In the genomic region with DNA sequence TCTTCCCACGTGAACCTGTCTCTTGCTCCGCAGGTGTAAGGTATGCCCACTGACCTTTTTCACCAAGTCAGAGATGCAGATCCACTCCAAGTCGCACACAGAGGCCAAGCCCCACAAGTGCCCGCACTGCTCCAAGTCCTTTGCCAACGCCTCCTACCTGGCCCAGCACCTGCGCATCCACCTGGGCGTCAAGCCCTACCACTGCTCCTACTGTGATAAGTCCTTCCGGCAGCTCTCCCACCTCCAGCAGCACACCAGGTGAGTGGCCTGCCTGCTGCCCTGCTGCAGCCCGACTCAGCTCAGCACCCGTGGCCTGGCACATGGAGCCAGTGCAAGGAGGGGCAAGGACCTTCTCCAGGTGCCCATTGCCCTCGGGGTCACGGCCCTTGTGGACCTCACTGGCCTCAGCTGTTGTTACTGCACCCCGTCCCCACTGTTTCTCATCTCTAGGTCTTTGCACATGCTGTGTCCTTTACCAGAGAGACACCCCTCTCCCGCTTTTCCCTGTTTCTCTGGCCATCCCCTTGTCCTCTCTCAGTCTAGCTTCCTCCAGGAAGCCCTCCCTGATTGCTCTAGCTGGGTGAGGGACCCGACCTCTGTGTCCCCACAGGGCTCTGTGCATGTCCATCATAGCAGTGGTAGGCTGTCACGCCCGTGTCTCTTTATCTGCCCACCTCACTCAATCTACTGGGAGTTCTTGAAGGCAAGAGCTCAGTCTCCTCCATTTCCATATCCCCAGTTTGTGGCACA, we compare ENCODE assay signal across 20 cellular contexts. TPM values are rescaled to one million over a fixed set of nuclear protein-coding genes. Genes with fewer than 3 reads are reported as not detected.
DNase-seq lines count a peak whose midpoint lies in the region; ATAC-seq, FAIRE-seq and TF ChIP-seq lines count a peak whose summit lies in the region.
"Had no signal": no experiment of that assay in that cellular context is flagged by ENCODE, and none has a peak within 500 bp of the region (broad histone marks: within the 10 kb centered on the region; RNA-seq: fewer than 3 reads in every experiment).

No MANE protein-coding gene starts in this region.

- H3K79me1 ChIP-seq in mesenchymal stem cell (replicated peaks; ENCODE audit: low read length, poor library complexity, severe bottlenecking): peaks cover 29% of the 10 kb centered on the region

- POLR2A ChIA-PET in K562 (lab: Yijun Ruan, JAX): interaction anchor here (0.7 kb wide), 1 partner anchor 82 kb away, joined by 5 read pairs; no protein-coding TSS in a partner anchor

- H2AK5ac ChIP-seq in mesenchymal stem cell (ENCODE audit: low read length, severe bottlenecking): no peak overlapping the region

- H3K4me1 ChIP-seq in K562 (replicated peaks in 1 of 2; ENCODE audit: control insufficient read depth in 2 of 2, insufficient read depth in 2 of 2, low read length in 2 of 2): peaks cover 0 to 10% of the 10 kb centered on the region in 2 experiments; a peak in 1 of 5 replicates
- no peaks in the 10 kb centered on the region for H3K4me1 ChIP-seq in mesenchymal stem cell (ENCODE audit: control insufficient read depth, insufficient read depth, low read depth, low read length)
- H3K4me1 ChIP-seq in suprapubic skin: peaks cover 10% of the 10 kb centered on the region

- H3K4me3 ChIP-seq in K562: no peak overlapping the region
- no peak overlapping the region for H3K4me3 ChIP-seq in mesenchymal stem cell (ENCODE audit: insufficient read depth in 1 of 2, low read depth in 1 of 2, low read length in 2 of 2)
- H3K4me3 ChIP-seq in suprapubic skin: no peak overlapping the region
- H3K4me3 ChIP-seq: GM23338 had no signal

- no peak overlapping the region for H3K18ac ChIP-seq in mesenchymal stem cell (ENCODE audit: low read depth in 1 of 2, low read length in 2 of 2)

- intact Hi-C loops in K562 (cut with micrococcal nuclease): no loop called here

- no peaks in the 10 kb centered on the region for H3K79me2 ChIP-seq in K562 (ENCODE audit: control insufficient read depth, insufficient read depth, low read length)

- H3K14ac ChIP-seq in mesenchymal stem cell (ENCODE audit: low read length in 2 of 2): no peak overlapping the region

- H3K4me2 ChIP-seq in K562 (ENCODE audit: insufficient read depth, low read length): no peak overlapping the region
- H3K4me2 ChIP-seq in mesenchymal stem cell (ENCODE audit: low read length, poor library complexity, severe bottlenecking): no peak overlapping the region
- H3K4me2 ChIP-seq: GM23338 had no signal

- no peak for TF ChIP-seq POLR2A in K562 (conservative IDR thresholded peaks at IDR 0.05)
- no peak for TF ChIP-seq POLR2A in suprapubic skin (IDR thresholded peaks at IDR 0.05)

- no peak for TF ChIP-seq EP300 in K562 (IDR thresholded peaks at IDR 0.05; ENCODE audit: low read length)
- no peak for TF ChIP-seq EP300 in suprapubic skin (IDR thresholded peaks at IDR 0.05)

- in situ Hi-C loops in K562 (cut with MboI): no loop called here

- BruUV-seq in K562 (replicated peaks; lab: Mats Ljungman, UMichigan): no TSS peak

- WGBS in K562 (ENCODE audit: insufficient coverage, low coverage, missing lambda C conversion rate): 6% methylated on average over 17 of the region's 17 CpGs
- 97% methylated on average over 17 of the region's 17 CpGs for WGBS in mesenchymal stem cell
- WGBS in suprapubic skin: 97% methylated on average over 17 of the region's 17 CpGs

- no peak overlapping the region for H3K9ac ChIP-seq in K562 (ENCODE audit: insufficient read depth in 1 of 2, low read depth in 2 of 2, low read length in 2 of 2)
- no peak overlapping the region for H3K9ac ChIP-seq in mesenchymal stem cell (ENCODE audit: low read length)

- no peak for ATAC-seq in K562
- ATAC-seq in GM18909 (IDR thresholded peaks at IDR 0.05; ENCODE audit: poor library complexity, unreplicated experiment): no peak
- ATAC-seq: GM23338, PC-3 had no signal

- peak overlapping the region; percentile 42 for H4K8ac ChIP-seq in mesenchymal stem cell (ENCODE audit: low read length)

- H2BK15ac ChIP-seq in mesenchymal stem cell (ENCODE audit: low read depth, poor library complexity, severe bottlenecking): no peak overlapping the region

- H2BK5ac ChIP-seq in mesenchymal stem cell (ENCODE audit: low read depth, low read length, poor library complexity, severe bottlenecking): no peak overlapping the region

- H3K9me3 ChIP-seq in K562 (replicated peaks; ENCODE audit: control insufficient read depth, insufficient read depth, low read depth, low read length): no peaks in the 10 kb centered on the region
- no peaks in the 10 kb centered on the region for H3K9me3 ChIP-seq in mesenchymal stem cell (ENCODE audit: control insufficient read depth, low read length)
- H3K9me3 ChIP-seq in suprapubic skin: no peaks in the 10 kb centered on the region

- TF ChIP-seq CTCF in K562 (IDR thresholded peaks at IDR 0.05 in 2 of 3, conservative IDR thresholded peaks at IDR 0.05 in 1 of 3; ENCODE audit: insufficient read depth in 2 of 3, low read depth in 1 of 3, low read length in 3 of 3) (no peak), suprapubic skin (IDR thresholded peaks at IDR 0.05) (no peak)

- no peaks in the 10 kb centered on the region for H3K36me3 ChIP-seq in K562 (ENCODE audit: control insufficient read depth, insufficient read depth, low read length)
- H3K36me3 ChIP-seq in mesenchymal stem cell (ENCODE audit: control insufficient read depth in 1 of 2, insufficient read depth in 2 of 2, low read depth in 1 of 2, low read length in 2 of 2): peaks cover 46 to 60% of the 10 kb centered on the region in 2 experiments
- H3K36me3 ChIP-seq in suprapubic skin: peaks cover 63% of the 10 kb centered on the region

- no peak for FAIRE-seq in K562 (lab: Jason Lieb, UNC)

- no peak overlapping the region for H3K23ac ChIP-seq in mesenchymal stem cell (ENCODE audit: low read length in 2 of 2)

- no peaks in the 10 kb centered on the region for H3K9me1 ChIP-seq in K562 (ENCODE audit: control insufficient read depth, insufficient read depth, low read length)

- no peak overlapping the region for H2BK120ac ChIP-seq in mesenchymal stem cell (ENCODE audit: low read depth, low read length)

- TF ChIP-seq RAD21 in K562 (CRISPR knock-in tag; conservative IDR thresholded peaks at IDR 0.05 in 1 of 2, IDR thresholded peaks at IDR 0.05 in 1 of 2): no peak

- no peak overlapping the region for H4K91ac ChIP-seq in mesenchymal stem cell (ENCODE audit: low read length)

- H2BK12ac ChIP-seq in mesenchymal stem cell (ENCODE audit: low read length in 2 of 2): no peak overlapping the region

- peaks cover 37 to 42% of the 10 kb centered on the region in 2 experiments for H3K27me3 ChIP-seq in K562 (ENCODE audit: control insufficient read depth in 2 of 2, insufficient read depth in 2 of 2, low read length in 2 of 2)
- H3K27me3 ChIP-seq in mesenchymal stem cell (ENCODE audit: control insufficient read depth in 1 of 2, insufficient read depth in 1 of 2, low read length in 2 of 2): no peaks in the 10 kb centered on the region
- H3K27me3 ChIP-seq in suprapubic skin: no peaks in the 10 kb centered on the region

- H2AFZ ChIP-seq in K562 (ENCODE audit: low read depth, low read length) (no peak overlapping the region), mesenchymal stem cell (ENCODE audit: low read depth, low read length) (no peak overlapping the region)
- H2AFZ ChIP-seq: GM23338 had no signal

- H3K4ac ChIP-seq in mesenchymal stem cell (ENCODE audit: low read depth in 1 of 2, low read length in 2 of 2): no peak overlapping the region

- CTCF ChIA-PET in K562 (lab: Yijun Ruan, JAX; ENCODE audit: low intra/inter-chr PET ratio): no interaction called here

- H4K20me1 ChIP-seq in K562 (replicated peaks; ENCODE audit: control insufficient read depth, insufficient read depth, low read length): no peaks in the 10 kb centered on the region; the same call in 1 of the 2 replicates

- H3K27ac ChIP-seq in K562 (ENCODE audit: extremely low read depth, low read depth, low read length): no peak overlapping the region
- no peak overlapping the region for H3K27ac ChIP-seq in mesenchymal stem cell (ENCODE audit: low read length, poor library complexity, severe bottlenecking)
- H3K27ac ChIP-seq in suprapubic skin: no peak overlapping the region
- H3K27ac ChIP-seq: 22Rv1, RWPE1 had no signal

- DNase-seq in activated effector memory CD4-positive, alpha-beta T cell treated with anti-CD3 and anti-CD28 coated beads, Interleukin-2, amount 50 U/mL, for 16 hours: peak; percentile 48
- no peak for DNase-seq in activated effector memory CD4-positive, alpha-beta T cell treated with Interleukin-2 at 50 U/mL for 16 hours
- DNase-seq in K562 (ENCODE audit: extremely low read depth in 1 of 4, low spot score in 3 of 4) (no peak), mesenchymal stem cell (no peak), suprapubic skin (ENCODE audit: low spot score in 2 of 2) (peak; percentile 45 to 56), DMS114 treated with DMSO at 0.1 percent for 48 hours (lab: John Stamatoyannopoulos, UW; ENCODE audit: unreplicated experiment) (no peak), ureter (ENCODE audit: low spot score) (no peak)
- DNase-seq: GDM1, NCI-H1417 treated with DMSO at 0.1 percent for 48 hours, NCI-H187 treated with DMSO at 0.1 percent for 48 hours, NCI-H345, NCI-H524 treated with DMSO at 0.1 percent for 48 hours, PC-3 had no signal

RNA-seq across cellular contexts. Expression of gene ZNF362, which starts 25.4 kb away (rescaled TPM):
- not detected in 2 replicates for total RNA-seq in K562 (2011; cell fraction: chromatin; rRNA removed; ENCODE audit: low replicate concordance)
- total RNA-seq in K562 (2011; cell fraction: nucleolus; rRNA removed): not detected in 2 replicates
- not detected in 2 replicates for total RNA-seq in K562 (2011; cell fraction: nucleoplasm; rRNA removed)
- total RNA-seq in K562 (2014; rRNA removed) (0.41 and 0.82 TPM in 2 replicates), K562 (2014; rRNA removed; fragmentation: Illumina TruSeq; extraction: Trizol) (0.11 and 0.29 TPM in 2 replicates), K562 (2015; rRNA removed; fragmentation: Illumina TruSeq; extraction: Trizol) (0.40 and 0.49 TPM in 2 replicates), K562 (2021) (0.83 and 1.1 TPM in 2 replicates), suprapubic skin (10 to 100 TPM; 18.7 to 23.9 (median 21.9) TPM), ureter (53.7 TPM)
- polyA plus RNA-seq in K562 (2011; rRNA removed) (0.08 and 0.58 TPM in 2 replicates), K562 (2014; fragmentation: Illumina TruSeq; extraction: Trizol) (0.30 and 0.65 TPM in 2 replicates), K562 (2014; fragmentation: Nextera tagmentation; extraction: Ambion mirVana) (under 1 TPM in 1 of 2 experiments, not detected in 1; 0.01 TPM), K562 (2014; rRNA removed) (0.47 and 0.48 TPM in 2 replicates)
- polyA plus RNA-seq in K562 (2011; cell fraction: cytosol; rRNA removed): 0.43 and 0.52 TPM in 2 replicates
- polyA plus RNA-seq in K562 (2011; cell fraction: nucleus; rRNA removed): 0.65 and 0.98 TPM in 2 replicates
- 0.64 and 1.8 TPM in 2 replicates for polyA plus RNA-seq in K562 (2012)
- polyA minus RNA-seq in K562 (2011; rRNA and poly(A)+ RNA removed): 0.09 and 0.18 TPM in 2 replicates
- polyA minus RNA-seq in K562 (2011; cell fraction: cytosol; rRNA and poly(A)+ RNA removed): 4.3 TPM in 1 of 2 replicates, not detected in the other
- polyA minus RNA-seq in K562 (2011; cell fraction: nucleus; rRNA and poly(A)+ RNA removed): 0.89 and 1.3 TPM in 2 replicates
- 28.9 TPM for polyA plus RNA-seq in mesenchymal stem cell (2013, experiment 1 of 2)
- 28.1 TPM for polyA plus RNA-seq in mesenchymal stem cell (2013, experiment 2 of 2)

RNA-seq across cellular contexts. Expression of gene A3GALT2, which starts 39.2 kb away (rescaled TPM):
- not detected in 2 replicates for total RNA-seq in K562 (2011; cell fraction: chromatin; rRNA removed; ENCODE audit: low replicate concordance)
- total RNA-seq in K562 (2011; cell fraction: nucleolus; rRNA removed): not detected in 2 replicates
- not detected in 2 replicates for total RNA-seq in K562 (2011; cell fraction: nucleoplasm; rRNA removed)
- total RNA-seq in K562 (2014; rRNA removed) (not detected in 2 replicates), K562 (2014; rRNA removed; fragmentation: Illumina TruSeq; extraction: Trizol) (not detected in 2 replicates), K562 (2015; rRNA removed; fragmentation: Illumina TruSeq; extraction: Trizol) (not detected in 2 replicates), K562 (2021) (not detected in 2 replicates), suprapubic skin (not detected), ureter (not detected)
- polyA plus RNA-seq in K562 (2011; rRNA removed) (not detected in 2 replicates), K562 (2014; fragmentation: Illumina TruSeq; extraction: Trizol) (not detected in 2 replicates), K562 (2014; fragmentation: Nextera tagmentation; extraction: Ambion mirVana) (not detected), K562 (2014; rRNA removed) (not detected in 2 replicates)
- not detected in 2 replicates for polyA plus RNA-seq in K562 (2011; cell fraction: cytosol; rRNA removed)
- polyA plus RNA-seq in K562 (2011; cell fraction: nucleus; rRNA removed): not detected in 2 replicates
- polyA plus RNA-seq in K562 (2012): not detected in 2 replicates
- not detected in 2 replicates for polyA minus RNA-seq in K562 (2011; rRNA and poly(A)+ RNA removed)
- not detected in 2 replicates for polyA minus RNA-seq in K562 (2011; cell fraction: cytosol; rRNA and poly(A)+ RNA removed)
- not detected in 2 replicates for polyA minus RNA-seq in K562 (2011; cell fraction: nucleus; rRNA and poly(A)+ RNA removed)
- polyA plus RNA-seq in mesenchymal stem cell (2013, experiment 1 of 2): 0.04 TPM
- not detected for polyA plus RNA-seq in mesenchymal stem cell (2013, experiment 2 of 2)
- total RNA-seq: Daoy, GM23338, M059J, PC-3 had no signal
- polyA plus RNA-seq: AG04450, GM23338 had no signal

Comparison
In these comparisons a context has a peak if more than half of its experiments do, and no peak if none do; other contexts are left out.
1. DNase-seq: peak in activated effector memory CD4-positive, alpha-beta T cell treated with anti-CD3 and anti-CD28 coated beads, Interleukin-2, amount 50 U/mL, for 16 hours (single experiment) and suprapubic skin (2 of 2); none in activated effector memory CD4-positive, alpha-beta T cell treated with Interleukin-2 at 50 U/mL for 16 hours (single experiment), K562 (0 of 4), mesenchymal stem cell (single experiment), DMS114 treated with DMSO at 0.1 percent for 48 hours (single experiment) and ureter (single experiment).
2. RNA of gene ZNF362, which starts 25.4 kb away (total RNA-seq): 53.7 TPM in ureter (single experiment) and 18.7 to 23.9 TPM in suprapubic skin; 0.11 to 1.1 TPM in K562; every median in the first group is over 4 times any median in the second.